24 cellular contexts compared by ENCODE assay signal in the genomic region with DNA sequence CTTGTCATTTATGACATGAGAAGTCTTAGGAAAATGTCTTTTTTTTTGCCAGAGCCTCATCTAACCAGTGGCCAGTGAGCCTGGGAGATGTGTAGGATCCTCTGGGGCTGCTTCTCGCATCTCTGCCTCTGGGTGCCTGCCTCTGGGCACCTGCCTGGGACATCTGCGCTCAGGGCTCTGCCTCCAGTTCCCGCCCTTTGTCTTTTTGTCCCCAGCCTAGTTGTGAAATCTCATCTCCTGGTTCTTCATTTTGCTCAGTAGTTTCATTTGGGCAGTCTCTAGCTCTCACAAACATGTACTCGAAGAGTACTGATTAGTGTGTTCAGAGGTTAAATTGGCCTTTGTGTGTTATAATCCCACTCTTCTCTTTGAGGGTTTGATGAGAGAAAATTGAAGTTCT.
DNase-seq lines count a peak whose midpoint lies in the region; ATAC-seq, FAIRE-seq and TF ChIP-seq lines count a peak whose summit lies in the region.
"Had no signal": no experiment of that assay in that cellular context is flagged by ENCODE, and none has a peak within 500 bp of the region (broad histone marks: within the 10 kb centered on the region; RNA-seq: fewer than 3 reads in every experiment).

No MANE protein-coding gene starts in this region.

- no peaks in the 10 kb centered on the region for H3K9me3 Mint-ChIP-seq in activated naive CD4-positive, alpha-beta T cell treated with anti-CD3 and anti-CD28 coated beads, Interleukin-2, amount 50 U/mL, for 72 hours

- no peak overlapping the region for H2BK5ac ChIP-seq in neuronal stem cell (ENCODE audit: low read length)

- no peak overlapping the region for H4K91ac ChIP-seq in neuronal stem cell (ENCODE audit: low read depth, low read length, poor library complexity)

- no peaks in the 10 kb centered on the region for H3K79me1 ChIP-seq in neuronal stem cell (ENCODE audit: low read depth, low read length)

- no peak for DNase-seq in HepG2 (ENCODE audit: low spot score)
- no peak for DNase-seq in esophagus muscularis mucosa (ENCODE audit: extremely low spot score)
- no peak for DNase-seq in neuronal stem cell (ENCODE audit: low spot score)
- no peak for DNase-seq in activated naive CD4-positive, alpha-beta T cell treated with anti-CD3 and anti-CD28 coated beads, Interleukin-2, amount 50 U/mL, for 72 hours (ENCODE audit: low spot score in 2 of 2)
- DNase-seq in iPS-NIHi7 (ENCODE audit: extremely low spot score), result no peak
- DNase-seq: Caco-2; CD4-positive, CD25-positive, alpha-beta regulatory T cell; GM23248; Kasumi-1; NCI-H1105; NCI-H2081 treated with DMSO at 0.1 percent for 48 hours; NCI-H510A; NCI-H748 treated with DMSO at 0.1 percent for 48 hours; NK-92 treated with Interleukin-12 subunit alpha and Interleukin-12 subunit beta, amount 100 ng/mL, for 24 hours; PC-3 had no signal

- H3K9ac ChIP-seq in liver (ENCODE audit: low read depth in 1 of 2, low read length in 2 of 2) (no peak overlapping the region), HepG2 (ENCODE audit: insufficient read depth, low read depth, low read length) (no peak overlapping the region), neuronal stem cell (ENCODE audit: low read depth, low read length, poor library complexity) (no peak overlapping the region)
- H3K9ac ChIP-seq: GM23248 had no signal

- TF ChIP-seq RAD21 in liver (IDR thresholded peaks at IDR 0.05) (peak; percentile 45 to 70), HepG2 (CRISPR knock-in tag; IDR thresholded peaks at IDR 0.05) (no peak)

- TF ChIP-seq CTCF in liver (IDR thresholded peaks at IDR 0.05; ENCODE audit: low read depth, low read length, missing input control) (no peak), HepG2 (CRISPR knock-in tag; IDR thresholded peaks at IDR 0.05) (no peak), esophagus muscularis mucosa (IDR thresholded peaks at IDR 0.05) (no peak)

- H3K4me3 ChIP-seq in liver (ENCODE audit: low read depth in 1 of 3, low read length in 3 of 3), result no peak overlapping the region
- no peak overlapping the region for H3K4me3 ChIP-seq in HepG2 (replicated peaks in 1 of 3; ENCODE audit: insufficient read depth in 1 of 3, low read depth in 2 of 3, low read length in 3 of 3)
- H3K4me3 ChIP-seq in esophagus muscularis mucosa, result no peak overlapping the region
- H3K4me3 ChIP-seq in neuronal stem cell (ENCODE audit: low read length in 2 of 2), result no peak overlapping the region
- H3K4me3 ChIP-seq: GM23248 had no signal

- BruUV-seq in HepG2 (replicated peaks; lab: Mats Ljungman, UMichigan), result no TSS peak

- no peaks in the 10 kb centered on the region for H3K79me2 ChIP-seq in HepG2 (ENCODE audit: insufficient read depth, low read length)

- in situ Hi-C loops in HepG2 (cut with HindIII; ENCODE audit: extremely low pct_ligation_motif_present, low pct_unique_long_range_greater_than_20kb), result no loop called here

- peak overlapping the region; percentile 16 to 54 for H3K27ac ChIP-seq in liver (ENCODE audit: low read depth in 1 of 2, low read length in 2 of 2)
- no peak overlapping the region for H3K27ac ChIP-seq in HepG2 (ENCODE audit: extremely low read length, insufficient read depth, low read length)
- peak overlapping the region; percentile 57 to 76 (median 70) for H3K27ac ChIP-seq in esophagus muscularis mucosa (replicated peaks in 1 of 4)
- H3K27ac ChIP-seq in neuronal stem cell (replicated peaks; ENCODE audit: low read length), result peak overlapping the region; percentile 34
- H3K27ac ChIP-seq: GM23248, RWPE1 had no signal

- no peak overlapping the region for H3K23ac ChIP-seq in neuronal stem cell (ENCODE audit: low read depth, low read length, poor library complexity)

- H3K9me3 ChIP-seq in liver (ENCODE audit: control insufficient read depth in 4 of 4, low read length in 3 of 4), result no peaks in the 10 kb centered on the region
- H3K9me3 ChIP-seq in HepG2 (ENCODE audit: low read length), result no peaks in the 10 kb centered on the region
- no peaks in the 10 kb centered on the region for H3K9me3 ChIP-seq in esophagus muscularis mucosa
- H3K9me3 ChIP-seq in neuronal stem cell (replicated peaks in 1 of 2; ENCODE audit: control insufficient read depth in 2 of 2, insufficient read depth in 1 of 2, low read depth in 1 of 2, low read length in 2 of 2), result peaks cover 0 to 2% of the 10 kb centered on the region in 2 donors
- H3K9me3 ChIP-seq: BE2C, Caco-2 had no signal

- TF ChIP-seq EP300 in HepG2 (IDR thresholded peaks at IDR 0.05; ENCODE audit: low read depth in 2 of 2, low read length in 2 of 2) (no peak), HepG2 (CRISPR knock-in tag; IDR thresholded peaks at IDR 0.05; ENCODE audit: borderline replicate concordance) (no peak), esophagus muscularis mucosa (IDR thresholded peaks at IDR 0.05) (no peak)

- H3K36me3 ChIP-seq in liver (ENCODE audit: control insufficient read depth in 4 of 4, insufficient read depth in 3 of 4, low read depth in 1 of 4, low read length in 3 of 4) (no peaks in the 10 kb centered on the region), HepG2 (replicated peaks in 1 of 2; ENCODE audit: control insufficient read depth in 1 of 2, insufficient read depth in 2 of 2, low read length in 2 of 2) (no peaks in the 10 kb centered on the region), esophagus muscularis mucosa (no peaks in the 10 kb centered on the region), neuronal stem cell (replicated peaks in 1 of 2; ENCODE audit: control insufficient read depth in 2 of 2, insufficient read depth in 2 of 2, low read length in 2 of 2) (no peaks in the 10 kb centered on the region)
- H3K36me3 ChIP-seq: BE2C had no signal

- H2AK5ac ChIP-seq in neuronal stem cell (ENCODE audit: low read depth, low read length), result no peak overlapping the region

- H2AFZ ChIP-seq in HepG2 (ENCODE audit: low read length) (no peak overlapping the region), neuronal stem cell (ENCODE audit: low read length) (no peak overlapping the region)
- H2AFZ ChIP-seq: GM23248 had no signal

- H3K27me3 ChIP-seq in liver (ENCODE audit: control insufficient read depth in 4 of 4, insufficient read depth in 4 of 4, low read length in 3 of 4) (no peaks in the 10 kb centered on the region), HepG2 (ENCODE audit: control insufficient read depth in 1 of 2, insufficient read depth in 2 of 2, low read length in 2 of 2) (peaks cover 0 to 18% of the 10 kb centered on the region in 2 experiments; a peak in 2 of 5 replicates), esophagus muscularis mucosa (no peaks in the 10 kb centered on the region), neuronal stem cell (ENCODE audit: control insufficient read depth in 3 of 3, insufficient read depth in 3 of 3, low read depth in 1 of 3, low read length in 3 of 3) (no peaks in the 10 kb centered on the region)
- H3K27me3 ChIP-seq: BE2C had no signal

- FAIRE-seq in HepG2 (lab: Jason Lieb, UNC), result no peak
- FAIRE-seq: A204.1, G401.6, HTR-8/SVneo had no signal

- no peak overlapping the region for H4K8ac ChIP-seq in neuronal stem cell (ENCODE audit: low read depth, low read length)

- no peak for TF ChIP-seq POLR2A in HepG2 (IDR thresholded peaks at IDR 0.05; ENCODE audit: insufficient read depth in 1 of 2, low read depth in 2 of 2, low read length in 2 of 2)
- no peak for TF ChIP-seq POLR2A in esophagus muscularis mucosa (IDR thresholded peaks at IDR 0.05; ENCODE audit: low read depth)

- H3K18ac ChIP-seq in neuronal stem cell (ENCODE audit: low read length), result no peak overlapping the region

- no peaks in the 10 kb centered on the region for H4K20me1 ChIP-seq in HepG2 (ENCODE audit: insufficient read depth, low read length)

- ATAC-seq in HepG2 (no peak), GM19328 (IDR thresholded peaks at IDR 0.05; ENCODE audit: unreplicated experiment) (no peak)
- ATAC-seq in activated naive CD4-positive, alpha-beta T cell treated with anti-CD3 and anti-CD28 coated beads, Interleukin-2, amount 50 U/mL, for 72 hours, result no peak
- ATAC-seq: HCT116, PC-3 had no signal

- H3K4ac ChIP-seq in neuronal stem cell (ENCODE audit: low read length), result no peak overlapping the region

- H2BK15ac ChIP-seq in neuronal stem cell (ENCODE audit: low read length), result no peak overlapping the region

- H2BK120ac ChIP-seq in neuronal stem cell (ENCODE audit: low read depth, low read length), result no peak overlapping the region

- H3K4me2 ChIP-seq in HepG2 (ENCODE audit: low read depth, low read length) (no peak overlapping the region), neuronal stem cell (ENCODE audit: insufficient read depth, low read length, poor library complexity, severe bottlenecking) (no peak overlapping the region)

- H3K14ac ChIP-seq in neuronal stem cell (ENCODE audit: low read length), result no peak overlapping the region

- no peak overlapping the region for H2BK12ac ChIP-seq in neuronal stem cell (ENCODE audit: low read length)

- intact Hi-C loops in HepG2 (cut with micrococcal nuclease; ENCODE audit: unreplicated experiment) (no loop called here), esophagus muscularis mucosa (cut with DNase I) (loop anchor here (5.0 to 10.0 kb wide), 3 partner anchors 94 to 546 kb away; no protein-coding TSS in a partner anchor)

- POLR2A ChIA-PET in HepG2 (lab: Yijun Ruan, JAX), result no interaction called here

- H3K27ac Mint-ChIP-seq in activated naive CD4-positive, alpha-beta T cell treated with anti-CD3 and anti-CD28 coated beads, Interleukin-2, amount 50 U/mL, for 72 hours, result no peak overlapping the region
- H3K27ac Mint-ChIP-seq: IgD-negative memory B cell had no signal

- peaks cover 4 to 43% (median 24%) of the 10 kb centered on the region in 4 donors for H3K4me1 ChIP-seq in liver (ENCODE audit: control insufficient read depth in 4 of 4, insufficient read depth in 4 of 4, low read length in 3 of 4)
- no peaks in the 10 kb centered on the region; the same call in 1 of the 2 replicates for H3K4me1 ChIP-seq in HepG2 (ENCODE audit: insufficient read depth, low read length)
- H3K4me1 ChIP-seq in esophagus muscularis mucosa, result peaks cover 16 to 76% (median 58%) of the 10 kb centered on the region in 4 donors
- peaks cover 2 to 3% of the 10 kb centered on the region in 2 donors for H3K4me1 ChIP-seq in neuronal stem cell (ENCODE audit: control insufficient read depth in 2 of 2, insufficient read depth in 1 of 2, low read depth in 1 of 2, low read length in 2 of 2)
- H3K4me1 ChIP-seq: Caco-2 had no signal

- 45% methylated on average over 4 of the region's 4 CpGs for WGBS in liver
- WGBS in HepG2 (ENCODE audit: low lambda C conversion rate), result 17% methylated on average over 4 of the region's 4 CpGs
- 94% methylated on average over 4 of the region's 4 CpGs for WGBS in esophagus muscularis mucosa
- no CpG with 5 or more reads among the region's 4 CpGs for WGBS in neuronal stem cell (ENCODE audit: extremely low coverage in 2 of 2, insufficient read length in 2 of 2, insufficient replicate concordance in 1 of 2), 2 donors

- CTCF ChIA-PET in HepG2 (lab: Yijun Ruan, JAX; ENCODE audit: low intra/inter-chr PET ratio, low total read pairs), result no interaction called here

- no peaks in the 10 kb centered on the region for H3K36me3 Mint-ChIP-seq in activated naive CD4-positive, alpha-beta T cell treated with anti-CD3 and anti-CD28 coated beads, Interleukin-2, amount 50 U/mL, for 72 hours
- H3K36me3 Mint-ChIP-seq: CD4-positive, CD25-positive, alpha-beta regulatory T cell; IgD-negative memory B cell had no signal
